ENCODE assay signal across 25 cellular contexts in the genomic region with DNA sequence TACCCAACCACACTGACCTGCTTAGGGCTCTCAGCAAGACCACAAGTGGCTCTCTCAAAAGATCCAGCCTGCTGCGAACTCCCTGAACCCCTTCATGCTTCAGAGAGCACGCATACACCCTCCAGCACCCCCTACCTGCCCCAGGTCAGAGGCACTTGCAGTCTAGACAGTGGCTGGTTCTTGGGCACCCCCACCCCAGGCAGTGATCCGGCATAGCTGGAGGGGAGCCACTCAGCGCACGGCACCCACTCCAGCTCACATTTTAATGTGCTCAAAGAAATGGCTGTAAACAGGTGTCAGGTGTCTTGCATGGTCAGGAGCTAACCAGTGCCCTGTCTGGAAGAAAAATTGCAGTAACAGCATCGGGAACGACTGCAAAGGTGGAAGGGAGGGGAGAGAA.
A peak's percentile ranks its signal among the peaks of the same experiment; 100 is the strongest.
DNase-seq lines count a peak whose midpoint lies in the region; ATAC-seq and TF ChIP-seq lines count a peak whose summit lies in the region.
"Had no signal": no experiment of that assay in that cellular context is flagged by ENCODE, and none has a peak within 500 bp of the region (broad histone marks: within the 10 kb centered on the region; RNA-seq: fewer than 3 reads in every experiment).

No MANE protein-coding gene starts in this region.

- no peak overlapping the region for H3K4me3 ChIP-seq in foreskin fibroblast (ENCODE audit: low read depth in 1 of 2, low read length in 2 of 2)
- H3K4me3 ChIP-seq: body of pancreas, lower lobe of right lung, skin epidermis had no signal

- H3K4me3 Mint-ChIP-seq in stimulated activated naive CD8-positive, alpha-beta T cell treated with anti-CD3 and anti-CD28 coated beads, Interleukin-15, amount 100 ng/mL, for 72 hours: no peak overlapping the region
- no peak overlapping the region for H3K4me3 Mint-ChIP-seq in nephron progenitor cell
- H3K4me3 Mint-ChIP-seq: activated CD4-positive, alpha-beta T cell treated with anti-CD3 and anti-CD28 coated beads for 36 hours; activated T-helper 17 cell treated with anti-CD3 and anti-CD28 coated beads, Interleukin-2, amount 50 U/mL, for 72 hours; B cell; CD4-positive, alpha-beta memory T cell; central memory CD8-positive, alpha-beta T cell; effector memory CD8-positive, alpha-beta T cell; natural killer cell had no signal

- H3K27ac Mint-ChIP-seq in stimulated activated naive CD8-positive, alpha-beta T cell treated with anti-CD3 and anti-CD28 coated beads, Interleukin-15, amount 100 ng/mL, for 72 hours: no peak overlapping the region
- H3K27ac Mint-ChIP-seq in nephron progenitor cell: no peak overlapping the region
- H3K27ac Mint-ChIP-seq: activated CD4-positive, alpha-beta T cell treated with anti-CD3 and anti-CD28 coated beads for 36 hours; activated T-helper 17 cell treated with anti-CD3 and anti-CD28 coated beads, Interleukin-2, amount 50 U/mL, for 72 hours; B cell; CD4-positive, alpha-beta memory T cell; effector memory CD8-positive, alpha-beta T cell; natural killer cell had no signal

- TF ChIP-seq CTCF in nephron progenitor cell (IDR thresholded peaks at IDR 0.05) (no peak), foreskin fibroblast (IDR thresholded peaks at IDR 0.05; ENCODE audit: low read depth, low read length) (no peak)

- DNase-seq in stimulated activated naive CD8-positive, alpha-beta T cell treated with anti-CD3 and anti-CD28 coated beads, Interleukin-15, amount 100 ng/mL, for 72 hours: no peak
- no peak for DNase-seq in stimulated activated naive CD8-positive, alpha-beta T cell treated with anti-CD3 and anti-CD28 coated beads, Interleukin-15, Interleukin-2, amounts not matched to agents 100 U/mL and 50 U/mL, for 24 hours
- peak; percentile 36 for DNase-seq in NCI-H69 (lab: John Stamatoyannopoulos, UW)
- peak; percentile 27 for DNase-seq in nephron progenitor cell
- DNase-seq in mesenteric fat pad (ENCODE audit: low spot score): no peak
- DNase-seq in foreskin fibroblast: no peak
- DNase-seq: ACHN; activated CD4-positive, alpha-beta T cell treated with anti-CD3 and anti-CD28 coated beads for 36 hours; activated naive CD4-positive, alpha-beta T cell treated with anti-CD3 and anti-CD28 coated beads, Interleukin-2, amount 50 U/mL, for 16 hours; body of pancreas; CD4-positive, alpha-beta memory T cell; effector memory CD8-positive, alpha-beta T cell; EL; KBM-7; lower lobe of right lung; natural killer cell; NCI-H1436; NCI-H524 treated with DMSO at 0.1 percent for 48 hours; SHP77 treated with DMSO at 0.1 percent for 48 hours; stimulated activated naive CD4-positive, alpha-beta T cell had no signal

- peak; percentile 19 for ATAC-seq in stimulated activated naive CD8-positive, alpha-beta T cell treated with anti-CD3 and anti-CD28 coated beads, Interleukin-15, amount 100 ng/mL, for 72 hours
- ATAC-seq in stimulated activated naive CD8-positive, alpha-beta T cell treated with anti-CD3 and anti-CD28 coated beads, Interleukin-15, Interleukin-2, amounts not matched to agents 100 U/mL and 50 U/mL, for 24 hours: no peak
- no peak for ATAC-seq in GM21576 (IDR thresholded peaks at IDR 0.05; ENCODE audit: unreplicated experiment)
- ATAC-seq: activated CD4-positive, alpha-beta T cell treated with anti-CD3 and anti-CD28 coated beads for 36 hours; activated T-helper 17 cell treated with anti-CD3 and anti-CD28 coated beads, Interleukin-2, amount 50 U/mL, for 72 hours; body of pancreas; effector memory CD8-positive, alpha-beta T cell; natural killer cell had no signal

- no peaks in the 10 kb centered on the region for H3K9me3 Mint-ChIP-seq in stimulated activated naive CD8-positive, alpha-beta T cell treated with anti-CD3 and anti-CD28 coated beads, Interleukin-15, amount 100 ng/mL, for 72 hours
- no peaks in the 10 kb centered on the region for H3K9me3 Mint-ChIP-seq in nephron progenitor cell
- H3K9me3 Mint-ChIP-seq: activated T-helper 17 cell treated with anti-CD3 and anti-CD28 coated beads, Interleukin-2, amount 50 U/mL, for 72 hours; central memory CD8-positive, alpha-beta T cell; effector memory CD8-positive, alpha-beta T cell; natural killer cell had no signal

- no peaks in the 10 kb centered on the region for H3K4me1 Mint-ChIP-seq in stimulated activated naive CD8-positive, alpha-beta T cell treated with anti-CD3 and anti-CD28 coated beads, Interleukin-15, amount 100 ng/mL, for 72 hours
- H3K4me1 Mint-ChIP-seq in nephron progenitor cell: peaks cover 81% of the 10 kb centered on the region
- H3K4me1 Mint-ChIP-seq: activated CD4-positive, alpha-beta T cell treated with anti-CD3 and anti-CD28 coated beads for 36 hours; activated T-helper 17 cell treated with anti-CD3 and anti-CD28 coated beads, Interleukin-2, amount 50 U/mL, for 72 hours; B cell; CD4-positive, alpha-beta memory T cell; central memory CD8-positive, alpha-beta T cell; natural killer cell had no signal

- H3K27me3 Mint-ChIP-seq in stimulated activated naive CD8-positive, alpha-beta T cell treated with anti-CD3 and anti-CD28 coated beads, Interleukin-15, amount 100 ng/mL, for 72 hours: peaks cover 14% of the 10 kb centered on the region
- H3K27me3 Mint-ChIP-seq in nephron progenitor cell (ENCODE audit: low read depth, poor library complexity): peaks cover 5% of the 10 kb centered on the region

- H3K36me3 Mint-ChIP-seq in nephron progenitor cell (ENCODE audit: low read depth): peaks cover 28% of the 10 kb centered on the region
- H3K36me3 Mint-ChIP-seq: CD4-positive, alpha-beta memory T cell; natural killer cell had no signal

Comparison
In these comparisons a context has a peak if more than half of its experiments do, and no peak if none do; other contexts are left out.
1. DNase-seq: peak in NCI-H69 (single experiment) and nephron progenitor cell (single experiment); none in stimulated activated naive CD8-positive, alpha-beta T cell treated with anti-CD3 and anti-CD28 coated beads, Interleukin-15, amount 100 ng/mL, for 72 hours (0 of 2), stimulated activated naive CD8-positive, alpha-beta T cell treated with anti-CD3 and anti-CD28 coated beads, Interleukin-15, Interleukin-2, amounts not matched to agents 100 U/mL and 50 U/mL, for 24 hours (single experiment), mesenteric fat pad (single experiment) and foreskin fibroblast (0 of 2).